ENCODE assay signal across 25 cellular contexts in the genomic region with DNA sequence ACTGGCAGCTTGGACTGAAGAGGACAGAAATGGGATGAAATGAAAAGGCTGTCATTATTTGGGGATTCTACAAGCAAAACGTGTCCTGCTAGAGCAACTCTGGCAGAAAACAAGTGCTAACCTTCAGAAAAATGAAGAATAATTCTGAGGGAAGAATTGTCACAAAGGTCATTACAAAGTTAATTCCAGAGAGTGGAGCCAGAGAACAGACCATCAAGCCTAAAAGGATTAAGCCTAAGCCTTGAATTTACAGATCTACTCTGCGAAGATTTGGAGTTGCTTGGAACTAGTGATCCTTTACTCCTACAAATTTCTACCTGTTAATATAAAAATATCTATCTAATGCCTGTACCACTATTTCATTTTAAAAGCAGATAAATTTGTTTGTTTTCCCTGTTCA.
"Had no signal": no experiment of that assay in that cellular context is flagged by ENCODE, and none has a peak within 500 bp of the region (broad histone marks: within the 10 kb centered on the region; RNA-seq: fewer than 3 reads in every experiment).

No MANE protein-coding gene starts in this region.

- H3K79me2 ChIP-seq: parathyroid adenoma had no signal

- H3K27ac ChIP-seq: epithelial cell of prostate, heart left ventricle, parathyroid adenoma, psoas muscle, right atrium auricular region, testis, transverse colon had no signal

- H3K36me3 ChIP-seq: heart left ventricle, right atrium auricular region, transverse colon had no signal

- H3K27me3 ChIP-seq: heart left ventricle, right atrium auricular region, testis, transverse colon had no signal

- H2AFZ ChIP-seq: parathyroid adenoma had no signal

- H3K4me1 ChIP-seq: heart left ventricle, parathyroid adenoma, psoas muscle, right atrium auricular region, testis, transverse colon had no signal

- H3K9ac ChIP-seq: parathyroid adenoma had no signal

- DNase-seq: activated CD4-positive, alpha-beta T cell treated with anti-CD3 and anti-CD28 coated beads, Interleukin-2, amount 10 ng/mL, durations not matched to agents 24 days and 14 days; activated CD4-positive, CD25-positive, alpha-beta regulatory T cell treated with anti-CD3 and anti-CD28 coated beads, Interleukin-2, amount 50 U/mL, for 72 hours; activated CD8-positive, alpha-beta T cell treated with anti-CD3 and anti-CD28 coated beads for 36 hours; activated naive CD4-positive, alpha-beta T cell; activated T-cell treated with anti-CD3 and anti-CD28 coated beads, Interleukin-2, amount 50 U/mL, for 48 hours; anterior cingulate cortex; heart left ventricle; hypothalamus; immature natural killer cell; kidney; left colon; mammary epithelial cell; naive thymus-derived CD4-positive, alpha-beta T cell; nucleus accumbens; psoas muscle; stimulated activated CD4-positive, alpha-beta T cell treated with anti-CD3 and anti-CD28 coated beads, Interleukin-12 subunit alpha, Interleukin-12 subunit beta, amount 100 ng/mL, for 4 hours; stimulated activated CD4-positive, alpha-beta T cell treated with anti-CD3 and anti-CD28 coated beads, Interleukin-4, amount 100 ng/mL, for 1 hour; stimulated activated naive CD8-positive, alpha-beta T cell treated with anti-CD3 and anti-CD28 coated beads, Interleukin-15, Interleukin-2, amounts not matched to agents 100 U/mL and 50 U/mL, for 24 hours; T-helper 1 cell; testis; transverse colon had no signal

- H3K9me3 ChIP-seq: psoas muscle, right atrium auricular region, testis had no signal

- ATAC-seq: activated CD8-positive, alpha-beta T cell treated with anti-CD3 and anti-CD28 coated beads for 36 hours; activated naive CD4-positive, alpha-beta T cell treated with anti-CD3 and anti-CD28 coated beads, Interleukin-2, amount 50 U/mL, for 72 hours; heart left ventricle; left colon; naive thymus-derived CD4-positive, alpha-beta T cell; psoas muscle; stimulated activated naive CD8-positive, alpha-beta T cell treated with anti-CD3 and anti-CD28 coated beads, Interleukin-15, Interleukin-2, amounts not matched to agents 100 U/mL and 50 U/mL, for 24 hours had no signal

- H3K4me3 ChIP-seq: heart left ventricle, psoas muscle, right atrium auricular region, testis, transverse colon had no signal
